8 cellular contexts compared by ENCODE assay signal in the genomic region with DNA sequence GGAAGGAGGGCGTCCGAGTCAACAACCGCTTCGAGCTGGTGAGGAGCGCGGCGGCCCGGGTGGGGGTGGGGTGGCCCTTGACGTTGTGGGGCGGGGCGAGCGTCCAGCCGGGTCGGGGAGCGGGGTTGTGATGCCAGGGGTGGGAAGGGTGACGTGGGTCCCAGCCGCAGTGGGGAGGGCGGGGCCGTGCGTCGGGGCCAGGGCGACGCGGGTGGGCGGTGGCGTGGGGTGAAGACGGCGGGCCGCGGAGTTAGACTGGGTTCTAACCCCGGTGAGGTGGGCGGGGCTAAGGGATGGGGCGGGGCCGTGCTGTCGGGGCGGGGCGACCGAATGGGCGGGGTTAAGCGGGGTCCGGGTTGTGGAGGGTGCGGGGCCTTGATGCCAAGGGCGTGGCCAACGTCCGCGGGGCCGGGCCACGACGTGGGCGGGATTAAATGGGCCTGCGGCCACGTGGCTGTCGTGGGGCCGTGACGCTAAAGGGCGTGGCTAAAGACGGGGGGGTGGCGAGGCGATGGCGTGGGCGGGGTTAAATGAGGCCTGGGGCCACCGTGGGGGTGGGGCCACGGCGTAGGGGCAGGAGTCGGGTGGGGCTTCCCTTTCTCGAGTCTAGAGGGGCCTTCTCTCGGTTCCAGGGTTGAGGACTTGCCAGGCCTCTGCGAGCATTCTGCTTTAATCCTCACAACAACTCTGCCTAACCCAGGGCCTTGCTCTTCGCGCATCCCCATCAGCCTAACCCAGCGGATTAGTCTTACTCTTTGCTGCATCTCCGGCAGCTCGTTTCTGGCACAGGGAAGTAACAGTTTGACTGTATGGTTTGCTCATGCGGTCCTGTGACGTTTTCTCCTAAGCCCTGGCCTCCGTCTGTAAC. TPM values are rescaled to one million over a fixed set of nuclear protein-coding genes. Genes with fewer than 3 reads are reported as not detected.
DNase-seq lines count a peak whose midpoint lies in the region; ATAC-seq and TF ChIP-seq lines count a peak whose summit lies in the region.

No MANE protein-coding gene starts in this region.

- DNase-seq in NCI-H2081 (lab: John Stamatoyannopoulos, UW): peak; percentile 70 to 84
- no peak for DNase-seq in NCI-H2081 treated with DMSO at 0.1 percent for 48 hours (lab: John Stamatoyannopoulos, UW)
- peak; percentile 82 for DNase-seq in NCI-H2196 (lab: John Stamatoyannopoulos, UW; ENCODE audit: unreplicated experiment)
- peak; percentile 92 to 97 for DNase-seq in breast epithelium (ENCODE audit: low spot score in 2 of 2)

- TF ChIP-seq POLR2A in breast epithelium (IDR thresholded peaks at IDR 0.05): no peak

- H3K9me3 ChIP-seq in breast epithelium: no peaks in the 10 kb centered on the region
- H3K9me3 ChIP-seq in iPS-20b (ENCODE audit: insufficient read depth, low read depth, low read length): no peaks in the 10 kb centered on the region
- no peaks in the 10 kb centered on the region for H3K9me3 ChIP-seq in skeletal muscle satellite cell (replicated peaks; ENCODE audit: low read length)

- TF ChIP-seq CTCF in WI38 (IDR thresholded peaks at IDR 0.05; ENCODE audit: low read depth, low read length) (no peak), breast epithelium (IDR thresholded peaks at IDR 0.05) (no peak)

- H3K36me3 ChIP-seq in breast epithelium: no peaks in the 10 kb centered on the region
- H3K36me3 ChIP-seq in iPS-20b (ENCODE audit: insufficient read depth, low read depth, low read length): peaks cover 25% of the 10 kb centered on the region
- H3K36me3 ChIP-seq in skeletal muscle satellite cell (ENCODE audit: insufficient read depth, low read length): peaks cover 21% of the 10 kb centered on the region

- H3K4me3 ChIP-seq in WI38 (ENCODE audit: low read depth, low read length) (peak overlapping the region; percentile 90), breast epithelium (peak overlapping the region; percentile 89 to 99 (median 89)), iPS-20b (ENCODE audit: low read length) (peak overlapping the region; percentile 84), skeletal muscle satellite cell (ENCODE audit: low read length) (peak overlapping the region; percentile 100)

- H3K4me1 ChIP-seq in breast epithelium: peaks cover 0 to 3% of the 10 kb centered on the region in 2 donors
- no peaks in the 10 kb centered on the region; the same call in 1 of the 2 replicates for H3K4me1 ChIP-seq in iPS-20b (ENCODE audit: insufficient read depth, low read length)
- peaks cover 23% of the 10 kb centered on the region for H3K4me1 ChIP-seq in skeletal muscle satellite cell (ENCODE audit: control insufficient read depth, insufficient read depth, low read length)

- H3K27ac ChIP-seq in breast epithelium (peak overlapping the region; percentile 99 to 100), iPS-20b (ENCODE audit: low read length) (peak overlapping the region; percentile 83)

- H3K9ac ChIP-seq in iPS-20b (ENCODE audit: low read depth, low read length) (peak overlapping the region; percentile 94), skeletal muscle satellite cell (ENCODE audit: low read depth, low read length) (peak overlapping the region; percentile 100)

- intact Hi-C loops in breast epithelium (cut with DNase I; ENCODE audit: low total_unique reads): no loop called here

- H3K4me2 ChIP-seq in skeletal muscle satellite cell (ENCODE audit: low read length): peak overlapping the region; percentile 99

- ATAC-seq in HG03103 (IDR thresholded peaks at IDR 0.05; ENCODE audit: low read depth, unreplicated experiment): peak; percentile 55

- H3K27me3 ChIP-seq in breast epithelium (no peaks in the 10 kb centered on the region), iPS-20b (ENCODE audit: insufficient read depth, low read length) (peaks cover 5% of the 10 kb centered on the region; the same call in 1 of the 2 replicates), skeletal muscle satellite cell (ENCODE audit: control insufficient read depth, insufficient read depth, low read length) (no peaks in the 10 kb centered on the region)

RNA-seq across cellular contexts. Expression of a gene that starts 0.7 kb away (rescaled TPM):
- total RNA-seq in breast epithelium: 100 to 1,000 TPM; 169 to 243 (median 176) TPM
- total RNA-seq in skeletal muscle satellite cell (2012; rRNA removed): 129 and 168 TPM in 2 replicates

RNA-seq across cellular contexts. Expression of a gene that starts 44.6 kb away (rescaled TPM):
- total RNA-seq in breast epithelium: 1 to 10 TPM; 3.7 to 7.2 (median 3.8) TPM
- total RNA-seq in skeletal muscle satellite cell (2012; rRNA removed): 2.6 and 3.8 TPM in 2 replicates

RNA-seq across cellular contexts. Expression of a gene that starts 45.8 kb away (rescaled TPM):
- total RNA-seq in breast epithelium: 10 to 100 TPM in 1 of 3 donors, 1 to 10 TPM in 2; 1.3 to 11.1 (median 7.8) TPM
- total RNA-seq in skeletal muscle satellite cell (2012; rRNA removed): 2.0 and 3.5 TPM in 2 replicates

RNA-seq across cellular contexts. Expression of a gene that starts 49.1 kb away (rescaled TPM):
- 1 to 10 TPM; 1.6 to 2.9 (median 1.8) TPM for total RNA-seq in breast epithelium
- total RNA-seq in skeletal muscle satellite cell (2012; rRNA removed): 534 and 663 TPM in 2 replicates

RNA-seq across cellular contexts. Expression of a gene that starts 57.6 kb away (rescaled TPM):
- 1 to 10 TPM in 2 of 3 donors, under 1 TPM in 1; 0.64 to 4.0 (median 3.9) TPM for total RNA-seq in breast epithelium
- 17.0 and 21.8 TPM in 2 replicates for total RNA-seq in skeletal muscle satellite cell (2012; rRNA removed)
